ENCODE assay signal across 7 cellular contexts in the genomic region with DNA sequence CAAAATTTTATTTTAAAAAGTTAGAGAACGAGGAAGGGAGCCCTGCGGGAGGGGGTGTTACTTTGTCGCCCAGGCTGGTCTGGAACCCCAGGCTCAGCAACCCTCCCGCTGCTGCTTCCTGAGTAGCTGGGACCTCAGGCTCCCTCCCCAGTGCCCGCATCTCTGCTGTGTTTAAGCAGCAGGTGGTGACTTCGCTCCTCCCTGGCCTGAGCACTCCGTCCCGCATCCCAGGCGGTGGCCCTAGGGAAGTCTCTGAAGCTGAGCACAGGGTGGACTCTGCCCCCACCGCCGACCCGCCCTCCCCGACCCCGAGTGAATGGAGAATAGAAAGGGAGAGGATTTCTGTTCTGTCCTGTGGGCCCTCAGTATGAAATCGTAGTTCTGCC. TPM values are rescaled to one million over a fixed set of nuclear protein-coding genes. Genes with fewer than 3 reads are reported as not detected.
A peak's percentile ranks its signal among the peaks of the same experiment; 100 is the strongest.
DNase-seq lines count a peak whose midpoint lies in the region; ATAC-seq lines count a peak whose summit lies in the region.

No MANE protein-coding gene starts in this region.

- peaks cover 22% of the 10 kb centered on the region; the same call in 1 of the 2 replicates for H3K9me3 ChIP-seq in HUES6 (ENCODE audit: control insufficient read depth, insufficient read depth, low read depth, low read length)
- peaks cover 3% of the 10 kb centered on the region for H3K9me3 ChIP-seq in iPS-18c (ENCODE audit: control insufficient read depth, insufficient read depth, low read length)

- no peaks in the 10 kb centered on the region for H3K27me3 ChIP-seq in HUES6 (ENCODE audit: control insufficient read depth, insufficient read depth, low read length)

- H3K27me3 Mint-ChIP-seq in stimulated activated naive B cell treated with anti-CD40 and anti-IgM and Interleukin-4, amounts not matched to agents 10 μg/mL and 1 μg/mL and 100 μg/mL, for 72 hours: no peaks in the 10 kb centered on the region

- H3K27ac ChIP-seq in HUES6 (ENCODE audit: low read depth, low read length): no peak overlapping the region

- H3K4me3 Mint-ChIP-seq in stimulated activated naive B cell treated with anti-CD40 and anti-IgM and Interleukin-4, amounts not matched to agents 10 μg/mL and 1 μg/mL and 100 μg/mL, for 72 hours: peak overlapping the region; percentile 88 to 91

- peaks cover 5% of the 10 kb centered on the region; the same call in 1 of the 2 replicates for H3K4me1 ChIP-seq in HUES6 (ENCODE audit: control insufficient read depth, insufficient read depth, low read length)

- H3K9ac ChIP-seq in HUES6 (ENCODE audit: low read length): peak overlapping the region; percentile 58

- peaks cover 29 to 36% of the 10 kb centered on the region in 2 donors for H3K9me3 Mint-ChIP-seq in activated naive CD4-positive, alpha-beta T cell treated with anti-CD3 and anti-CD28 coated beads, Interleukin-2, amount 50 U/mL, for 72 hours
- peaks cover 15 to 17% of the 10 kb centered on the region in 2 donors for H3K9me3 Mint-ChIP-seq in stimulated activated naive B cell treated with anti-CD40 and anti-IgM and Interleukin-4, amounts not matched to agents 10 μg/mL and 1 μg/mL and 100 μg/mL, for 72 hours

- H3K4me3 ChIP-seq in HUES6 (ENCODE audit: low read depth, low read length) (peak overlapping the region; percentile 80), iPS-18c (ENCODE audit: insufficient read depth, low read depth, low read length) (peak overlapping the region; percentile 77)

- H3K27ac Mint-ChIP-seq in activated naive CD4-positive, alpha-beta T cell treated with anti-CD3 and anti-CD28 coated beads, Interleukin-2, amount 50 U/mL, for 72 hours: peak overlapping the region in 1 of 2 donors; percentile 81
- peak overlapping the region; percentile 86 for H3K27ac Mint-ChIP-seq in stimulated activated naive B cell treated with anti-CD40 and anti-IgM and Interleukin-4, amounts not matched to agents 10 μg/mL and 1 μg/mL and 100 μg/mL, for 72 hours

- peaks cover 42 to 79% of the 10 kb centered on the region in 2 donors for H3K36me3 Mint-ChIP-seq in activated naive CD4-positive, alpha-beta T cell treated with anti-CD3 and anti-CD28 coated beads, Interleukin-2, amount 50 U/mL, for 72 hours
- peaks cover 34 to 47% of the 10 kb centered on the region in 2 donors for H3K36me3 Mint-ChIP-seq in stimulated activated naive B cell treated with anti-CD40 and anti-IgM and Interleukin-4, amounts not matched to agents 10 μg/mL and 1 μg/mL and 100 μg/mL, for 72 hours

- no peak for DNase-seq in activated naive CD4-positive, alpha-beta T cell treated with anti-CD3 and anti-CD28 coated beads, Interleukin-2, amount 50 U/mL, for 72 hours (ENCODE audit: low spot score in 2 of 2)
- DNase-seq in stimulated activated naive B cell treated with anti-CD40 and anti-IgM and Interleukin-4, amounts not matched to agents 10 μg/mL and 1 μg/mL and 100 μg/mL, for 72 hours: no peak
- DNase-seq in NOMO-1 treated with dmso at 0.1 percent for 144 hours (lab: John Stamatoyannopoulos, UW; ENCODE audit: unreplicated experiment): no peak

- peaks cover 35% of the 10 kb centered on the region for H3K36me3 ChIP-seq in HUES6 (ENCODE audit: control insufficient read depth, insufficient read depth, low read length)

- peaks cover 8 to 27% of the 10 kb centered on the region in 2 donors for H3K4me1 Mint-ChIP-seq in stimulated activated naive B cell treated with anti-CD40 and anti-IgM and Interleukin-4, amounts not matched to agents 10 μg/mL and 1 μg/mL and 100 μg/mL, for 72 hours

- ATAC-seq in GM19463 (IDR thresholded peaks at IDR 0.05; ENCODE audit: unreplicated experiment) (peak; percentile 21), HG03457 (IDR thresholded peaks at IDR 0.05; ENCODE audit: unreplicated experiment) (no peak)
- peak; percentile 30 to 37 for ATAC-seq in activated naive CD4-positive, alpha-beta T cell treated with anti-CD3 and anti-CD28 coated beads, Interleukin-2, amount 50 U/mL, for 72 hours
- peak; percentile 35 to 39 for ATAC-seq in stimulated activated naive B cell treated with anti-CD40 and anti-IgM and Interleukin-4, amounts not matched to agents 10 μg/mL and 1 μg/mL and 100 μg/mL, for 72 hours (replicated peaks)

RNA-seq across cellular contexts. Expression of gene ZNF701, which starts 30.5 kb away (rescaled TPM):
- total RNA-seq in activated naive CD4-positive, alpha-beta T cell treated with anti-CD3 and anti-CD28 coated beads, Interleukin-2, amount 50 U/mL, for 72 hours: 10 to 100 TPM; 18.7 to 26.4 TPM

RNA-seq across cellular contexts. Expression of gene ZNF83, which starts 37.5 kb away (rescaled TPM):
- total RNA-seq in activated naive CD4-positive, alpha-beta T cell treated with anti-CD3 and anti-CD28 coated beads, Interleukin-2, amount 50 U/mL, for 72 hours: 10 to 100 TPM; 37.0 to 49.9 TPM
